In genomic region chr18:10422731-10423130, GRCh38 we compare ENCODE assay signal across 17 cellular contexts. TPM values are rescaled to one million over a fixed set of nuclear protein-coding genes. Genes with fewer than 3 reads are reported as not detected.
"Had no signal": no experiment of that assay in that cellular context is flagged by ENCODE, and none has a peak within 500 bp of the region (broad histone marks: within the 10 kb centered on the region; RNA-seq: fewer than 3 reads in every experiment).

No MANE protein-coding gene starts in this region.

- H3K27me3 ChIP-seq: ovary, right atrium auricular region, thyroid gland, uterus had no signal

- H3K27ac ChIP-seq: dorsolateral prefrontal cortex, ovary, right atrium auricular region, sigmoid colon, thyroid gland, uterus had no signal

- H3K4me3 ChIP-seq: dorsolateral prefrontal cortex, gastroesophageal sphincter, mucosa of descending colon, ovary, right atrium auricular region, sigmoid colon, thyroid gland, uterus had no signal

- H3K9me3 ChIP-seq: gastroesophageal sphincter, mucosa of descending colon, ovary, right atrium auricular region, sigmoid colon, thyroid gland, uterus had no signal

- H3K36me3 ChIP-seq: gastroesophageal sphincter, ovary, right atrium auricular region, sigmoid colon, thyroid gland, uterus had no signal

- DNase-seq: cortex of kidney; dorsolateral prefrontal cortex; effector CD8-positive, alpha-beta T cell; glutamatergic neuron; immature natural killer cell; kidney; mucosa of descending colon; naive thymus-derived CD8-positive, alpha-beta T cell; ovary; sigmoid colon; small intestine; stimulated activated CD4-positive, alpha-beta T cell treated with anti-CD3 and anti-CD28 coated beads, Interleukin-12 subunit alpha, Interleukin-12 subunit beta, amount 100 ng/mL, for 4 hours; stimulated activated naive CD4-positive, alpha-beta T cell treated with Interleukin-2 at 50 U/mL for 16 hours; thyroid gland; uterus had no signal

- ATAC-seq: gastroesophageal sphincter; mucosa of descending colon; naive thymus-derived CD8-positive, alpha-beta T cell had no signal

- H3K4me1 ChIP-seq: sigmoid colon, thyroid gland, uterus had no signal

RNA-seq across cellular contexts. Expression of gene APCDD1, which starts 31.7 kb away (rescaled TPM):
- total RNA-seq: naive thymus-derived CD8-positive, alpha-beta T cell had no signal
- polyA plus RNA-seq: naive thymus-derived CD8-positive, alpha-beta T cell had no signal
